ENCODE assay signal across 12 cellular contexts in genomic region chr11:95487391-95487790, GRCh38.
A peak's percentile ranks its signal among the peaks of the same experiment; 100 is the strongest.
DNase-seq lines count a peak whose midpoint lies in the region; ATAC-seq and TF ChIP-seq lines count a peak whose summit lies in the region.
"Had no signal": no experiment of that assay in that cellular context is flagged by ENCODE, and none has a peak within 500 bp of the region (broad histone marks: within the 10 kb centered on the region; RNA-seq: fewer than 3 reads in every experiment).

No MANE protein-coding gene starts in this region.

- CTCF ChIA-PET in activated CD4-positive, alpha-beta memory T cell treated with anti-CD3 and anti-CD28 coated beads for 36 hours (lab: Charles Lee), result interaction anchor here (1.0 kb wide), 1 partner anchor 218 kb away, joined by 3 read pairs; no protein-coding TSS in a partner anchor
- CTCF ChIA-PET in activated CD4-positive, alpha-beta memory T cell treated with anti-CD3 and anti-CD28 coated beads, Interleukin-2, amount 10 ng/mL, durations not matched to agents 7 days and 5 days (lab: Charles Lee), result no interaction called here

- H3K36me3 ChIP-seq in tibial artery, result no peaks in the 10 kb centered on the region

- POLR2A ChIA-PET in activated CD4-positive, alpha-beta memory T cell treated with anti-CD3 and anti-CD28 coated beads for 36 hours (lab: Charles Lee), result no interaction called here
- POLR2A ChIA-PET in activated CD4-positive, alpha-beta memory T cell treated with anti-CD3 and anti-CD28 coated beads, Interleukin-2, amount 10 ng/mL, durations not matched to agents 7 days and 5 days (lab: Charles Lee), result no interaction called here

- H3K4me1 Mint-ChIP-seq in activated CD4-positive, alpha-beta memory T cell treated with anti-CD3 and anti-CD28 coated beads for 36 hours (ENCODE audit: low read depth), result peaks cover 7% of the 10 kb centered on the region
- H3K4me1 Mint-ChIP-seq in activated CD4-positive, alpha-beta memory T cell treated with anti-CD3 and anti-CD28 coated beads, Interleukin-2, amount 10 ng/mL, durations not matched to agents 7 days and 5 days, result peaks cover 2% of the 10 kb centered on the region

- H3K9me3 Mint-ChIP-seq in activated CD4-positive, alpha-beta memory T cell treated with anti-CD3 and anti-CD28 coated beads for 36 hours, result peaks cover 8% of the 10 kb centered on the region
- H3K9me3 Mint-ChIP-seq in activated CD4-positive, alpha-beta memory T cell treated with anti-CD3 and anti-CD28 coated beads, Interleukin-2, amount 10 ng/mL, durations not matched to agents 7 days and 5 days, result peaks cover 2% of the 10 kb centered on the region

- no peak overlapping the region for H3K27ac ChIP-seq in tibial artery

- no peak for TF ChIP-seq CTCF in tibial artery (IDR thresholded peaks at IDR 0.05)

- H3K27ac Mint-ChIP-seq in activated CD4-positive, alpha-beta memory T cell treated with anti-CD3 and anti-CD28 coated beads for 36 hours, result no peak overlapping the region
- H3K27ac Mint-ChIP-seq in activated CD4-positive, alpha-beta memory T cell treated with anti-CD3 and anti-CD28 coated beads, Interleukin-2, amount 10 ng/mL, durations not matched to agents 7 days and 5 days, result no peak overlapping the region

- no peaks in the 10 kb centered on the region for H3K27me3 Mint-ChIP-seq in activated CD4-positive, alpha-beta memory T cell treated with anti-CD3 and anti-CD28 coated beads for 36 hours
- H3K27me3 Mint-ChIP-seq in activated CD4-positive, alpha-beta memory T cell treated with anti-CD3 and anti-CD28 coated beads, Interleukin-2, amount 10 ng/mL, durations not matched to agents 7 days and 5 days, result peaks cover 5% of the 10 kb centered on the region
- H3K27me3 Mint-ChIP-seq: naive thymus-derived CD4-positive, alpha-beta T cell had no signal

- no peak overlapping the region for H3K4me3 Mint-ChIP-seq in activated CD4-positive, alpha-beta memory T cell treated with anti-CD3 and anti-CD28 coated beads for 36 hours
- H3K4me3 Mint-ChIP-seq in activated CD4-positive, alpha-beta memory T cell treated with anti-CD3 and anti-CD28 coated beads, Interleukin-2, amount 10 ng/mL, durations not matched to agents 7 days and 5 days, result no peak overlapping the region
- H3K4me3 Mint-ChIP-seq: naive thymus-derived CD4-positive, alpha-beta T cell had no signal

- intact Hi-C loops in activated CD4-positive, alpha-beta memory T cell treated with anti-CD3 and anti-CD28 coated beads for 36 hours (cut with micrococcal nuclease), result loop anchor here (1.0 kb wide), 1 partner anchor 69 kb away; no protein-coding TSS in a partner anchor
- intact Hi-C loops in tibial artery (cut with DNase I; ENCODE audit: low total_unique reads), result no loop called here

- DNase-seq in activated CD4-positive, alpha-beta memory T cell treated with anti-CD3 and anti-CD28 coated beads for 36 hours, result peak; percentile 67
- no peak for DNase-seq in activated CD4-positive, alpha-beta memory T cell treated with anti-CD3 and anti-CD28 coated beads, Interleukin-2, amount 10 ng/mL, durations not matched to agents 7 days and 5 days
- DNase-seq in kidney glomerular epithelial cell (lab: John Stamatoyannopoulos, UW), result peak; percentile 57
- no peak for DNase-seq in tibial artery
- no peak for DNase-seq in putamen (ENCODE audit: low spot score)
- DNase-seq in effector CD4-positive, alpha-beta T cell, result no peak
- DNase-seq: activated CD4-positive, alpha-beta T cell treated with anti-CD3 and anti-CD28 coated beads, Interleukin-2, amount 50 U/mL, for 4 hours; naive thymus-derived CD4-positive, alpha-beta T cell; NCI-H524 had no signal

- peaks cover 3% of the 10 kb centered on the region for H3K36me3 Mint-ChIP-seq in activated CD4-positive, alpha-beta memory T cell treated with anti-CD3 and anti-CD28 coated beads for 36 hours
- H3K36me3 Mint-ChIP-seq in activated CD4-positive, alpha-beta memory T cell treated with anti-CD3 and anti-CD28 coated beads, Interleukin-2, amount 10 ng/mL, durations not matched to agents 7 days and 5 days (ENCODE audit: low read depth), result no peaks in the 10 kb centered on the region

- H3K9me3 ChIP-seq in tibial artery, result peaks cover 0 to 6% (median 0%) of the 10 kb centered on the region in 3 donors

- no peak overlapping the region for H3K4me3 ChIP-seq in tibial artery

- ATAC-seq in GM21423 (IDR thresholded peaks at IDR 0.05; ENCODE audit: unreplicated experiment) (peak; percentile 100), HG03159 (IDR thresholded peaks at IDR 0.05; ENCODE audit: unreplicated experiment) (peak; percentile 99)
- ATAC-seq: HCT116; naive thymus-derived CD4-positive, alpha-beta T cell had no signal

- no peaks in the 10 kb centered on the region for H3K27me3 ChIP-seq in tibial artery

- no peaks in the 10 kb centered on the region for H3K4me1 ChIP-seq in tibial artery

Comparison
In these comparisons a context has a peak if more than half of its experiments do, and no peak if none do; other contexts are left out.
1. DNase-seq: peak in activated CD4-positive, alpha-beta memory T cell treated with anti-CD3 and anti-CD28 coated beads for 36 hours (single experiment) and kidney glomerular epithelial cell (single experiment); none in activated CD4-positive, alpha-beta memory T cell treated with anti-CD3 and anti-CD28 coated beads, Interleukin-2, amount 10 ng/mL, durations not matched to agents 7 days and 5 days (single experiment), tibial artery (0 of 2), putamen (single experiment) and effector CD4-positive, alpha-beta T cell (single experiment).